In the genomic region with DNA sequence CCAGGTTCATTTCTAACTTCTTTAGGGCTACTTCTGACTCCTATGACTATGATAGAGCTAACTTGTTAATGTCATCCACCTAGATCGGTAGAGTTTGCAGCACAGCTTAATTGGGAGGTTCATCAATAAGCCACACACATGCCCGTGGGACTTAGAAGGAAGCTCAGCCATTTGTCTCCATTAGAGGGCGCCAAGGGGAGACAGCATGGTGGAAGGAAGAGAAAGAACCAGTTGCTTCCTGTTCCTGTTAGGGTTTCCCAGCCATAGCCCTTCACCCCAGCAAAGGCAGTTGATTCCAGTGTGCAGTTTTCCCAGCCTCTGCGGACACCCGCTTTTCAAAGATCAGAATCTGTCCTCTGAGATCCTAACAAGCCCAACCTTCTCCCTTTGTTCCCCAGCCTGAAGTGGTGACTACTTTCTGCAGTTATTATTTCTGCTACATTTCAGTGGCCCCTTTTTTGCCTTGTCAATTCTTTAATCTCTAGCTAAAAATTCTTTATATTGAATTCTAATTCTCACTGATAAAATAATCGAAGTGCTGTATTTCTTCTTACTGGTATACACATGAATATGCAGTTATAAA, we compare ENCODE assay signal across 9 cellular contexts. TPM values are rescaled to one million over a fixed set of nuclear protein-coding genes. Genes with fewer than 3 reads are reported as not detected.
A peak's percentile ranks its signal among the peaks of the same experiment; 100 is the strongest.
DNase-seq lines count a peak whose midpoint lies in the region; ATAC-seq and TF ChIP-seq lines count a peak whose summit lies in the region.
"Had no signal": no experiment of that assay in that cellular context is flagged by ENCODE, and none has a peak within 500 bp of the region (broad histone marks: within the 10 kb centered on the region; RNA-seq: fewer than 3 reads in every experiment).

No MANE protein-coding gene starts in this region.

- no peaks in the 10 kb centered on the region for H3K36me3 Mint-ChIP-seq in CD4-positive, alpha-beta T cell (ENCODE audit: low read depth)
- no peaks in the 10 kb centered on the region for H3K36me3 Mint-ChIP-seq in neural progenitor cell

- H4K20me1 ChIP-seq in fibroblast of lung (ENCODE audit: control insufficient read depth, extremely low read depth, insufficient read depth, low read length) (no peaks in the 10 kb centered on the region), neural progenitor cell (ENCODE audit: low read depth) (no peaks in the 10 kb centered on the region)

- H3K9me3 Mint-ChIP-seq in CD4-positive, alpha-beta T cell, result no peaks in the 10 kb centered on the region
- H3K9me3 Mint-ChIP-seq in neural progenitor cell, result no peaks in the 10 kb centered on the region
- H3K9me3 Mint-ChIP-seq: stimulated activated naive CD8-positive, alpha-beta T cell treated with anti-CD3 and anti-CD28 coated beads, Interleukin-15, Interleukin-2, amounts not matched to agents 100 ng/mL and 50 ng/mL, for 24 hours had no signal

- no peak overlapping the region for H3K4me3 ChIP-seq in fibroblast of lung (replicated peaks in 1 of 4; ENCODE audit: control extremely low read depth in 1 of 4, insufficient read depth in 1 of 4, low read depth in 3 of 4, low read length in 4 of 4)
- no peak overlapping the region for H3K4me3 ChIP-seq in neural progenitor cell

- no peaks in the 10 kb centered on the region for H3K27me3 ChIP-seq in CD4-positive, alpha-beta T cell (ENCODE audit: control insufficient read depth, insufficient read depth, low read length)
- H3K27me3 ChIP-seq in fibroblast of lung (ENCODE audit: control insufficient read depth, insufficient read depth, low read length) (no peaks in the 10 kb centered on the region), neural progenitor cell (no peaks in the 10 kb centered on the region)

- H3K4me1 ChIP-seq in fibroblast of lung (ENCODE audit: control insufficient read depth, extremely low read depth, insufficient read depth, low read length) (no peaks in the 10 kb centered on the region), neural progenitor cell (no peaks in the 10 kb centered on the region)

- ATAC-seq in CD4-positive, alpha-beta T cell (ENCODE audit: poor library complexity), result peak; percentile 76
- ATAC-seq in GM19467 (IDR thresholded peaks at IDR 0.05; ENCODE audit: unreplicated experiment), result peak; percentile 75
- no peak for ATAC-seq in GM18519 (IDR thresholded peaks at IDR 0.05; ENCODE audit: low FRiP score, unreplicated experiment)

- H3K4me2 ChIP-seq in fibroblast of lung (ENCODE audit: extremely low read depth, insufficient read depth, low read length) (no peak overlapping the region), neural progenitor cell (no peak overlapping the region)

- no peaks in the 10 kb centered on the region for H3K9me3 ChIP-seq in CD4-positive, alpha-beta T cell (ENCODE audit: control insufficient read depth, low read length)
- H3K9me3 ChIP-seq in fibroblast of lung (ENCODE audit: control insufficient read depth, insufficient read depth, low read depth, low read length) (no peaks in the 10 kb centered on the region), neural progenitor cell (ENCODE audit: low read depth) (no peaks in the 10 kb centered on the region)

- CTCF ChIA-PET in CD4-positive, alpha-beta T cell (lab: Charles Lee), result interaction anchor here (0.9 to 1.3 kb wide), 2 partner anchors 10 to 496 kb away, joined by 3 read pairs; no protein-coding TSS in a partner anchor

- no peak overlapping the region for H3K27ac ChIP-seq in CD4-positive, alpha-beta T cell (ENCODE audit: low read depth, low read length)
- H3K27ac ChIP-seq in fibroblast of lung (ENCODE audit: insufficient read depth, low read length) (no peak overlapping the region), neural progenitor cell (no peak overlapping the region)

- intact Hi-C loops in CD4-positive, alpha-beta T cell (cut with DNase I, micrococcal nuclease), result no loop called here

- H3K9ac ChIP-seq in fibroblast of lung (ENCODE audit: insufficient read depth, low read length), result no peak overlapping the region
- no peak overlapping the region for H3K9ac ChIP-seq in neural progenitor cell

- H3F3A ChIP-seq in neural progenitor cell (ENCODE audit: low read depth), result no peaks in the 10 kb centered on the region

- TF ChIP-seq CTCF in CD4-positive, alpha-beta T cell (IDR thresholded peaks at IDR 0.05), result peak; percentile 24
- TF ChIP-seq CTCF in fibroblast of lung (conservative IDR thresholded peaks at IDR 0.05 in 1 of 2, IDR thresholded peaks at IDR 0.05 in 1 of 2; ENCODE audit: low read depth in 1 of 2, low read length in 2 of 2) (peak; percentile 72 to 84), neural progenitor cell (IDR thresholded peaks at IDR 0.05) (peak; percentile 72)

- H3K4me1 Mint-ChIP-seq in CD4-positive, alpha-beta T cell (ENCODE audit: low read depth), result peaks cover 6% of the 10 kb centered on the region
- peaks cover 16% of the 10 kb centered on the region for H3K4me1 Mint-ChIP-seq in neural progenitor cell

- peak overlapping the region; percentile 18 for H2AFZ ChIP-seq in fibroblast of lung (ENCODE audit: low read length)
- H2AFZ ChIP-seq in neural progenitor cell (replicated peaks), result peak overlapping the region; percentile 93

- peak; percentile 11 to 47 (median 18) for DNase-seq in CD4-positive, alpha-beta T cell
- DNase-seq in HuH-7 (ENCODE audit: low spot score), result peak; percentile 34
- DNase-seq in OCI-M1 (lab: John Stamatoyannopoulos, UW), result peak; percentile 89
- DNase-seq in activated T-cell treated with anti-CD3 and anti-CD28 coated beads for 1 hour (ENCODE audit: low read depth), result peak; percentile 14
- DNase-seq in fibroblast of lung (ENCODE audit: low read depth in 2 of 2), result peak; percentile 61 to 85
- peak; percentile 71 for DNase-seq in neural progenitor cell (ENCODE audit: low spot score)

- POLR2A ChIA-PET in CD4-positive, alpha-beta T cell (lab: Charles Lee), result no interaction called here

- H3K27me3 Mint-ChIP-seq in CD4-positive, alpha-beta T cell, result no peaks in the 10 kb centered on the region
- no peaks in the 10 kb centered on the region for H3K27me3 Mint-ChIP-seq in neural progenitor cell (ENCODE audit: insufficient read depth, low read depth)
- H3K27me3 Mint-ChIP-seq: stimulated activated naive CD8-positive, alpha-beta T cell treated with anti-CD3 and anti-CD28 coated beads, Interleukin-15, Interleukin-2, amounts not matched to agents 100 ng/mL and 50 ng/mL, for 24 hours had no signal

- no peaks in the 10 kb centered on the region for H3K79me2 ChIP-seq in fibroblast of lung (ENCODE audit: control insufficient read depth, insufficient read depth, low read length)
- no peaks in the 10 kb centered on the region for H3K79me2 ChIP-seq in neural progenitor cell (ENCODE audit: low read depth)

- H3K36me3 ChIP-seq in fibroblast of lung (ENCODE audit: control insufficient read depth, insufficient read depth, low read length) (no peaks in the 10 kb centered on the region), neural progenitor cell (no peaks in the 10 kb centered on the region)

- H3K27ac Mint-ChIP-seq in CD4-positive, alpha-beta T cell, result no peak overlapping the region
- peak overlapping the region; percentile 57 for H3K27ac Mint-ChIP-seq in neural progenitor cell
- H3K27ac Mint-ChIP-seq: stimulated activated naive CD8-positive, alpha-beta T cell treated with anti-CD3 and anti-CD28 coated beads, Interleukin-15, Interleukin-2, amounts not matched to agents 100 ng/mL and 50 ng/mL, for 24 hours had no signal

- no peak overlapping the region for H3K4me3 Mint-ChIP-seq in CD4-positive, alpha-beta T cell
- no peak overlapping the region for H3K4me3 Mint-ChIP-seq in neural progenitor cell
- H3K4me3 Mint-ChIP-seq: stimulated activated naive CD8-positive, alpha-beta T cell treated with anti-CD3 and anti-CD28 coated beads, Interleukin-15, Interleukin-2, amounts not matched to agents 100 ng/mL and 50 ng/mL, for 24 hours had no signal

RNA-seq across cellular contexts. Expression of a gene that starts 30.3 kb away (rescaled TPM):
- total RNA-seq in CD4-positive, alpha-beta T cell, result 10 to 100 TPM; 34.6 to 35.8 TPM
- total RNA-seq in fibroblast of lung, result 22.6 and 24.8 TPM in 2 replicates
- polyA plus RNA-seq in fibroblast of lung, result 14.5 and 17.2 TPM in 2 replicates
- polyA plus RNA-seq in fibroblast of lung (2012), result 14.6 and 19.2 TPM in 2 replicates
- polyA minus RNA-seq in fibroblast of lung (ENCODE audit: low replicate concordance), result 2.3 and 6.0 TPM in 2 replicates
- 14.0 and 27.9 TPM in 2 replicates for total RNA-seq in neural progenitor cell (ENCODE audit: low replicate concordance)

RNA-seq across cellular contexts. Expression of a gene that starts 30.4 kb away (rescaled TPM):
- 10 to 100 TPM; 15.0 to 16.0 TPM for total RNA-seq in CD4-positive, alpha-beta T cell
- 7.4 and 10.1 TPM in 2 replicates for total RNA-seq in fibroblast of lung
- 5.3 and 5.8 TPM in 2 replicates for polyA plus RNA-seq in fibroblast of lung
- 4.1 and 4.3 TPM in 2 replicates for polyA plus RNA-seq in fibroblast of lung (2012)
- 0.75 and 0.93 TPM in 2 replicates for polyA minus RNA-seq in fibroblast of lung (ENCODE audit: low replicate concordance)
- total RNA-seq in neural progenitor cell (ENCODE audit: low replicate concordance), result 17.1 and 25.0 TPM in 2 replicates

Comparison
In these comparisons a context has a peak if more than half of its experiments do, and no peak if none do; other contexts are left out.
1. DNase-seq: peak in every context shown above with its lines; median percentile 89 in OCI-M1; 73 in fibroblast of lung; 71 in neural progenitor cell; 34 in HuH-7; 18 in CD4-positive, alpha-beta T cell; 14 in activated T-cell treated with anti-CD3 and anti-CD28 coated beads for 1 hour.
2. CTCF ChIP-seq: peak in every context shown above with its lines; median percentile 78 in fibroblast of lung; 72 in neural progenitor cell; 24 in CD4-positive, alpha-beta T cell.